Comparison of ENCODE assay signal across 10 cellular contexts in genomic region chr7:143472071-143472689, GRCh38. TPM values are rescaled to one million over a fixed set of nuclear protein-coding genes. Genes with fewer than 3 reads are reported as not detected.
DNase-seq lines count a peak whose midpoint lies in the region; ATAC-seq and TF ChIP-seq lines count a peak whose summit lies in the region.
"Not testable (repeated sequence)": the region's sequence is repeated elsewhere in the genome, so short reads cannot be mapped to it uniquely, and the experiment has no call there.
"Had no signal": no experiment of that assay in that cellular context is flagged by ENCODE, and none has a peak within 500 bp of the region (broad histone marks: within the 10 kb centered on the region; RNA-seq: fewer than 3 reads in every experiment).

No MANE protein-coding gene starts in this region.

- H3K36me3 ChIP-seq in GM23338 (ENCODE audit: insufficient read depth); mammary epithelial cell (ENCODE audit: insufficient read depth, low read length); mesendoderm (ENCODE audit: control insufficient read depth, insufficient read depth, low read length): not testable (repeated sequence)

- H2BK120ac ChIP-seq in mesendoderm (ENCODE audit: low read depth, low read length) = not testable (repeated sequence)

- CTCF ChIA-PET in mammary epithelial cell (lab: Charles Lee; ENCODE audit: low non-redundant PET) = not testable (repeated sequence)

- peaks cover 14% of the 10 kb centered on the region for H3K4me1 Mint-ChIP-seq in GM23338

- H3K9ac ChIP-seq in mammary epithelial cell (ENCODE audit: insufficient read depth, low read length); mesendoderm (ENCODE audit: low read length): not testable (repeated sequence)

- not testable (repeated sequence) for H3K18ac ChIP-seq in mesendoderm (ENCODE audit: low read length)

- BruUV-seq in mammary epithelial cell (replicated peaks; lab: Mats Ljungman, UMichigan) = not testable (repeated sequence)

- H4K8ac ChIP-seq in mesendoderm (ENCODE audit: low read depth, low read length) = not testable (repeated sequence)

- WGBS in mammary epithelial cell (ENCODE audit: low coverage, missing lambda C conversion rate) = 54% methylated on average over 11 of the region's 11 CpGs
- no CpG with 5 or more reads among the region's 11 CpGs for WGBS in mesendoderm (ENCODE audit: extremely low coverage, insufficient coverage, low lambda C conversion rate)

- H3K4me2 ChIP-seq in GM23338; mammary epithelial cell (ENCODE audit: insufficient read depth, low read depth, low read length); mesendoderm (ENCODE audit: low read length): not testable (repeated sequence)

- not testable (repeated sequence) for H3F3A ChIP-seq in GM23338 (replicated peaks; ENCODE audit: low read depth)

- H4K20me1 ChIP-seq in GM23338 (replicated peaks; ENCODE audit: insufficient read depth); mammary epithelial cell (ENCODE audit: insufficient read depth, low read length): not testable (repeated sequence)

- not testable (repeated sequence) for ATAC-seq in GM23338

- H2AFZ ChIP-seq in GM23338; mammary epithelial cell (ENCODE audit: low read depth, low read length): not testable (repeated sequence)

- not testable (repeated sequence) for H3K9me3 Mint-ChIP-seq in GM23338

- H3K79me1 ChIP-seq in mesendoderm (ENCODE audit: low read length) = not testable (repeated sequence)

- peak; percentile 18 for DNase-seq in GM23338 (ENCODE audit: low spot score)
- DNase-seq in NCI-H226 = peak; percentile 94
- peak; percentile 23 for DNase-seq in SW480 (ENCODE audit: low spot score)
- peak; percentile 66 for DNase-seq in mammary epithelial cell
- peak; percentile 43 for DNase-seq in fibroblast of mammary gland (ENCODE audit: low read depth)
- DNase-seq in mesendoderm = peak; percentile 70
- DNase-seq in renal cortical epithelial cell (ENCODE audit: low read depth) = peak; percentile 47

- H3K4me1 ChIP-seq in GM23338 (ENCODE audit: insufficient read depth); mammary epithelial cell (ENCODE audit: insufficient read depth, low read length); mesendoderm (ENCODE audit: control insufficient read depth, low read depth, low read length): not testable (repeated sequence)

- in situ Hi-C loops in mammary epithelial cell (cut with MboI; ENCODE audit: low sequenced_read_pairs in 2 of 2) = not testable (repeated sequence)

- H3K79me2 ChIP-seq in GM23338 (replicated peaks; ENCODE audit: insufficient read depth); mammary epithelial cell (ENCODE audit: insufficient read depth, low read length); mesendoderm (ENCODE audit: control insufficient read depth, insufficient read depth, low read length): not testable (repeated sequence)

- H4K5ac ChIP-seq in mesendoderm (ENCODE audit: low read length) = not testable (repeated sequence)

- dilution Hi-C loops in mammary epithelial cell (cut with HindIII; ENCODE audit: low sequenced_read_pairs) = not testable (repeated sequence)

- H3K27ac ChIP-seq in GM23338 (ENCODE audit: low read depth); mammary epithelial cell (ENCODE audit: insufficient read depth, low read depth, low read length); mesendoderm (ENCODE audit: low read depth, low read length): not testable (repeated sequence)

- H3K36me3 Mint-ChIP-seq in GM23338 (ENCODE audit: low read depth) = not testable (repeated sequence)

- not testable (repeated sequence) for H3K9me3 ChIP-seq in mammary epithelial cell (replicated peaks; ENCODE audit: insufficient read depth, low read length)

- H3K9me2 ChIP-seq in GM23338 (ENCODE audit: insufficient read depth) = not testable (repeated sequence)

- H3K27ac Mint-ChIP-seq in GM23338 = not testable (repeated sequence)

- not testable (repeated sequence) for H3K4me3 ChIP-seq in GM23338; mammary epithelial cell (replicated peaks in 1 of 3; ENCODE audit: insufficient read depth in 1 of 3, low read depth in 2 of 3, low read length in 3 of 3); fibroblast of mammary gland (ENCODE audit: control insufficient read depth, low read depth, low read length); mesendoderm (ENCODE audit: low read length)

- not testable (repeated sequence) for H2BK5ac ChIP-seq in mesendoderm (ENCODE audit: low read length)

- not testable (repeated sequence) for H3K4me3 Mint-ChIP-seq in GM23338

- TF ChIP-seq CTCF in GM23338 (conservative IDR thresholded peaks at IDR 0.05; ENCODE audit: low read depth in 2 of 2); mammary epithelial cell (conservative IDR thresholded peaks at IDR 0.05 in 1 of 2, IDR thresholded peaks at IDR 0.05 in 1 of 2; ENCODE audit: extremely low read depth in 1 of 2, insufficient read depth in 1 of 2, low read depth in 1 of 2, low read length in 2 of 2); fibroblast of mammary gland (conservative IDR thresholded peaks at IDR 0.05; ENCODE audit: control insufficient read depth, insufficient read depth, low read depth, low read length): not testable (repeated sequence)

- H3K4ac ChIP-seq in mesendoderm (ENCODE audit: low read depth, low read length) = not testable (repeated sequence)

- H3K27me3 Mint-ChIP-seq in GM23338 (ENCODE audit: insufficient read depth, low read depth, poor library complexity) = not testable (repeated sequence)

- H2BK15ac ChIP-seq in mesendoderm (replicated peaks; ENCODE audit: low read depth) = not testable (repeated sequence)

- H3K56ac ChIP-seq in mesendoderm (ENCODE audit: low read length) = not testable (repeated sequence)

- intact Hi-C loops in mammary epithelial cell (cut with micrococcal nuclease) = not testable (repeated sequence)

- not testable (repeated sequence) for H3K27me3 ChIP-seq in GM23338 (ENCODE audit: insufficient read depth); mammary epithelial cell (ENCODE audit: insufficient read depth, low read length); mesendoderm (ENCODE audit: insufficient read depth, low read length, poor library complexity)

- H2AK5ac ChIP-seq in mesendoderm (ENCODE audit: low read length) = not testable (repeated sequence)

- not testable (repeated sequence) for H3K23ac ChIP-seq in mesendoderm (ENCODE audit: low read length)

RNA-seq across cellular contexts. Expression of gene TAS2R41, which starts 5.5 kb away (rescaled TPM):
- total RNA-seq in GM23338 (2014; rRNA removed; shearing (Covaris generic)) = 1.2 and 2.9 TPM in 2 replicates
- not detected in 2 replicates for polyA plus RNA-seq in GM23338 (2016; fragmentation: Nextera tagmentation; extraction: Ambion mirVana)
- not detected for total RNA-seq in mammary epithelial cell
- polyA plus RNA-seq in mammary epithelial cell = not detected
- polyA minus RNA-seq in mammary epithelial cell = not detected
- not detected for polyA plus RNA-seq in mesendoderm (2013, experiment 1 of 2)
- not detected for polyA plus RNA-seq in mesendoderm (2013, experiment 2 of 2)
- not detected in 2 replicates for total RNA-seq in renal cortical epithelial cell
- total RNA-seq: CD8-positive, alpha-beta memory T cell; H4; SJCRH30 had no signal
- polyA plus RNA-seq: CD8-positive, alpha-beta memory T cell had no signal

RNA-seq across cellular contexts. Expression of gene TAS2R60, which starts 28.9 kb away (rescaled TPM):
- 4.0 and 5.0 TPM in 2 replicates for total RNA-seq in GM23338 (2014; rRNA removed; shearing (Covaris generic))
- polyA plus RNA-seq in GM23338 (2016; fragmentation: Nextera tagmentation; extraction: Ambion mirVana) (0.37 TPM in 1 of 2 replicates, not detected in the other), mammary epithelial cell (not detected)
- total RNA-seq in mammary epithelial cell (under 1 TPM in 1 of 2 donors, not detected in 1; 0.17 TPM), renal cortical epithelial cell (not detected in 2 replicates)
- polyA minus RNA-seq in mammary epithelial cell = not detected
- polyA plus RNA-seq in mesendoderm (2013, experiment 1 of 2) = 0.15 TPM
- polyA plus RNA-seq in mesendoderm (2013, experiment 2 of 2) = 0.20 TPM
- total RNA-seq: CD8-positive, alpha-beta memory T cell; H4; SJCRH30 had no signal
- polyA plus RNA-seq: CD8-positive, alpha-beta memory T cell had no signal

Comparison
In these comparisons a context has a peak if more than half of its experiments do, and no peak if none do; other contexts are left out.
1. DNase-seq: peak in every context shown above with its lines; median percentile 94 in NCI-H226; 70 in mesendoderm; 66 in mammary epithelial cell; 47 in renal cortical epithelial cell; 43 in fibroblast of mammary gland; 23 in SW480; 18 in GM23338.